Comparison of ENCODE assay signal across 22 cellular contexts in genomic region chr19:964761-965694, GRCh38. TPM values are rescaled to one million over a fixed set of nuclear protein-coding genes. Genes with fewer than 3 reads are reported as not detected.
DNase-seq lines count a peak whose midpoint lies in the region; ATAC-seq and TF ChIP-seq lines count a peak whose summit lies in the region.
"Had no signal": no experiment of that assay in that cellular context is flagged by ENCODE, and none has a peak within 500 bp of the region (broad histone marks: within the 10 kb centered on the region; RNA-seq: fewer than 3 reads in every experiment).

No MANE protein-coding gene starts in this region.

- H3K36me3 ChIP-seq in GM23338 (ENCODE audit: insufficient read depth) (peaks cover 23% of the 10 kb centered on the region), SJCRH30 (peaks cover 53% of the 10 kb centered on the region)

- no peak overlapping the region for H2AFZ ChIP-seq in GM23338

- no peaks in the 10 kb centered on the region for H3K4me1 ChIP-seq in GM23338 (ENCODE audit: insufficient read depth)
- H3K4me1 ChIP-seq in SJCRH30: peaks cover 19% of the 10 kb centered on the region

- no peaks in the 10 kb centered on the region for H4K20me1 ChIP-seq in GM23338 (replicated peaks; ENCODE audit: insufficient read depth)

- H3K27me3 ChIP-seq in GM23338 (ENCODE audit: insufficient read depth) (no peaks in the 10 kb centered on the region), SJCRH30 (no peaks in the 10 kb centered on the region)

- no peak overlapping the region; the same call in 2 of the 3 replicates for H3K4me3 Mint-ChIP-seq in GM23338
- H3K4me3 Mint-ChIP-seq: natural killer cell had no signal

- in situ Hi-C loops in ACHN (cut with HindIII; ENCODE audit: low pct_ligation_motif_present, low pct_unique_long_range_greater_than_20kb, low sequenced_read_pairs): no loop called here

- peaks cover 17% of the 10 kb centered on the region; the same call in 2 of the 3 replicates for H3K9me3 Mint-ChIP-seq in GM23338
- H3K9me3 Mint-ChIP-seq: natural killer cell had no signal

- no peak for ATAC-seq in GM23338
- no peak for ATAC-seq in GM21529 (IDR thresholded peaks at IDR 0.05; ENCODE audit: unreplicated experiment)
- ATAC-seq: natural killer cell, Panc1 had no signal

- no peak for TF ChIP-seq CTCF in GM23338 (conservative IDR thresholded peaks at IDR 0.05; ENCODE audit: low read depth in 2 of 2)

- peaks cover 13% of the 10 kb centered on the region for H3K27me3 Mint-ChIP-seq in GM23338 (ENCODE audit: insufficient read depth, low read depth, poor library complexity)

- H3K4me3 ChIP-seq in GM23338 (no peak overlapping the region), SJCRH30 (no peak overlapping the region)
- H3K4me3 ChIP-seq: skin epidermis had no signal

- H3K27ac ChIP-seq in GM23338 (ENCODE audit: low read depth): no peak overlapping the region
- peak overlapping the region; percentile 96 for H3K27ac ChIP-seq in SJCRH30
- H3K27ac ChIP-seq: skin epidermis had no signal

- no peaks in the 10 kb centered on the region for H3K9me2 ChIP-seq in GM23338 (ENCODE audit: insufficient read depth)

- no peaks in the 10 kb centered on the region for H3K79me2 ChIP-seq in GM23338 (replicated peaks; ENCODE audit: insufficient read depth)

- H3K4me2 ChIP-seq in GM23338: no peak overlapping the region

- DNase-seq in ACHN: peak; percentile 25
- peak; percentile 58 for DNase-seq in GM23338 (ENCODE audit: low spot score)
- DNase-seq in SJCRH30: peak; percentile 56 to 64
- DNase-seq in fibroblast of peridontal ligament (ENCODE audit: extremely low read depth): peak; percentile 7
- DNase-seq in dedifferentiated amniotic fluid mesenchymal stem cell (ENCODE audit: extremely low spot score): no peak
- DNase-seq in glomerular visceral epithelial cell (ENCODE audit: extremely low spot score): no peak
- no peak for DNase-seq in germinal center (ENCODE audit: low spot score)
- DNase-seq: activated effector memory CD4-positive, alpha-beta T cell treated with Interleukin-2 at 50 U/mL for 16 hours; amniotic stem cell; caudate nucleus; effector memory CD4-positive, alpha-beta T cell; kidney; natural killer cell; NCI-H1048; NCI-H2029; NCI-H69; posterior cingulate gyrus; stimulated activated CD4-positive, alpha-beta T cell treated with anti-CD3 and anti-CD28 coated beads, Interleukin-4, amount 100 ng/mL, for 24 hours had no signal

- no peaks in the 10 kb centered on the region for H3K9me3 ChIP-seq in SJCRH30 (replicated peaks)

- peaks cover 74% of the 10 kb centered on the region for H3K36me3 Mint-ChIP-seq in GM23338 (ENCODE audit: low read depth)
- H3K36me3 Mint-ChIP-seq: natural killer cell had no signal

- 0 out of 2 replicates have a peak, but pooled peaks cover 7% of the 10 kb centered on the region for H3F3A ChIP-seq in GM23338 (replicated peaks; ENCODE audit: low read depth)

- H3K27ac Mint-ChIP-seq in GM23338: no peak overlapping the region
- H3K27ac Mint-ChIP-seq: natural killer cell had no signal

- peaks cover 7% of the 10 kb centered on the region; the same call in 2 of the 3 replicates for H3K4me1 Mint-ChIP-seq in GM23338
- H3K4me1 Mint-ChIP-seq: natural killer cell had no signal

TF ChIP-seq in GM23338, 12 proteins besides CTCF, POLR2A, EP300 and RAD21:
- no peak for TF ChIP-seq NANOG (IDR thresholded peaks at IDR 0.05; ENCODE audit: borderline replicate concordance)
- TF ChIP-seq POLR2AphosphoS5 (IDR thresholded peaks at IDR 0.05; ENCODE audit: low read depth): no peak
- no peak for TF ChIP-seq REST (IDR thresholded peaks at IDR 0.05; ENCODE audit: unreplicated experiment)
- no peak for TF ChIP-seq EZH2phosphoT487 (IDR thresholded peaks at IDR 0.05; ENCODE audit: unreplicated experiment)
- no peak for TF ChIP-seq ZNF114 (CRISPR knock-in tag; IDR thresholded peaks at IDR 0.05)
- no peak for TF ChIP-seq EZH2 (IDR thresholded peaks at IDR 0.05; ENCODE audit: low read depth, unreplicated experiment)
- TF ChIP-seq JUNB (IDR thresholded peaks at IDR 0.05; ENCODE audit: unreplicated experiment): no peak
- no peak for TF ChIP-seq ZNF331 (CRISPR knock-in tag; IDR thresholded peaks at IDR 0.05; ENCODE audit: low read depth)
- TF ChIP-seq STAT1 (IDR thresholded peaks at IDR 0.05; ENCODE audit: unreplicated experiment): no peak
- no peak for TF ChIP-seq CREB1 (CRISPR knock-in tag; IDR thresholded peaks at IDR 0.05; ENCODE audit: low read depth)

RNA-seq across cellular contexts. Expression of gene WDR18, which starts 19.1 kb away (rescaled TPM):
- total RNA-seq in GM23338 (2014; rRNA removed; shearing (Covaris generic)): 112 and 157 TPM in 2 replicates
- polyA plus RNA-seq in GM23338 (2016; fragmentation: Nextera tagmentation; extraction: Ambion mirVana): 155 and 156 TPM in 2 replicates
- total RNA-seq in SJCRH30 (2014; rRNA removed; shearing (Covaris generic)): 47.5 and 58.9 TPM in 2 replicates

RNA-seq across cellular contexts. Expression of gene GRIN3B, which starts 35.2 kb away (rescaled TPM):
- 0.23 and 2.8 TPM in 2 replicates for total RNA-seq in GM23338 (2014; rRNA removed; shearing (Covaris generic))
- 0.11 and 0.28 TPM in 2 replicates for polyA plus RNA-seq in GM23338 (2016; fragmentation: Nextera tagmentation; extraction: Ambion mirVana)
- total RNA-seq in SJCRH30 (2014; rRNA removed; shearing (Covaris generic)): not detected in 2 replicates
- total RNA-seq: urinary bladder had no signal

RNA-seq across cellular contexts. Expression of gene ARID3A, which starts 39.2 kb away (rescaled TPM):
- total RNA-seq in GM23338 (2014; rRNA removed; shearing (Covaris generic)): 48.8 and 51.6 TPM in 2 replicates
- polyA plus RNA-seq in GM23338 (2016; fragmentation: Nextera tagmentation; extraction: Ambion mirVana): 33.6 and 36.6 TPM in 2 replicates
- total RNA-seq in SJCRH30 (2014; rRNA removed; shearing (Covaris generic)): 28.7 and 34.8 TPM in 2 replicates

RNA-seq across cellular contexts. Expression of gene KISS1R, which starts 47.9 kb away (rescaled TPM):
- 2.4 and 4.0 TPM in 2 replicates for total RNA-seq in GM23338 (2014; rRNA removed; shearing (Covaris generic))
- 0.78 and 1.0 TPM in 2 replicates for polyA plus RNA-seq in GM23338 (2016; fragmentation: Nextera tagmentation; extraction: Ambion mirVana)
- total RNA-seq in SJCRH30 (2014; rRNA removed; shearing (Covaris generic)): 0.08 TPM in 1 of 2 replicates, not detected in the other
- total RNA-seq: urinary bladder had no signal

RNA-seq across cellular contexts. Expression of gene R3HDM4, which starts 52.0 kb away (rescaled TPM):
- 87.1 and 87.8 TPM in 2 replicates for total RNA-seq in GM23338 (2014; rRNA removed; shearing (Covaris generic))
- polyA plus RNA-seq in GM23338 (2016; fragmentation: Nextera tagmentation; extraction: Ambion mirVana): 76.5 and 87.4 TPM in 2 replicates
- 18.3 and 19.8 TPM in 2 replicates for total RNA-seq in SJCRH30 (2014; rRNA removed; shearing (Covaris generic))

Comparison
In these comparisons a context has a peak if more than half of its experiments do, and no peak if none do; other contexts are left out.
1. DNase-seq: peak in ACHN (single experiment), GM23338 (single experiment), SJCRH30 (2 of 2) and fibroblast of peridontal ligament (single experiment); none in dedifferentiated amniotic fluid mesenchymal stem cell (single experiment), glomerular visceral epithelial cell (single experiment) and germinal center (single experiment).